Comparison of ENCODE assay signal across 21 cellular contexts in the genomic region with DNA sequence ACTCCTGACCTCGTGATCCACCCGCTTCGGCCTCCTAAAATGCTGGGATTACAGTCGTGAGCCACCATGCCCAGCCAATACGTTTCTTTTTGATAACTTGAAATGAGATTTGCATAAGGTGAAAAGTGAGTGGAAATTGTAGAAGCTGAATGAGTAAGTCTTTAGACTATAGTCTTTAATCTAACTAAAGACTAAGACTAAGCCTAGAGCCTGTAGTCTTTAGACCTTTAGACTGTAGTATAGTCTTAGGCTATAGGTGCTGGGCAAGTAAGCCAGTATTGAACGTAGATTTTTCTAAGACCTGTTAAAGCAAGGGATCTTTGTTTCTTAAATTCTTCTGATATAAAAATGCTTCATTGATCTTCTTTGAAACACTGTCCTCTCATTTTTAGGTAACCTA.
"Had no signal": no experiment of that assay in that cellular context is flagged by ENCODE, and none has a peak within 500 bp of the region (broad histone marks: within the 10 kb centered on the region; RNA-seq: fewer than 3 reads in every experiment).

No MANE protein-coding gene starts in this region.

- ATAC-seq: gastroesophageal sphincter; left lobe of liver; lower lobe of right lung; psoas muscle; right lobe of liver; stimulated activated memory B cell treated with anti-CD40 and anti-IgM and Interleukin-4, amounts not matched to agents 10 μg/mL and 1 μg/mL and 100 μg/mL, for 72 hours had no signal

- H3K4me1 Mint-ChIP-seq: mesothelial cell of epicardium had no signal

- H3K27me3 ChIP-seq: esophagus squamous epithelium, gastroesophageal sphincter, right lobe of liver, stomach, uterus had no signal

- H3K27ac ChIP-seq: esophagus squamous epithelium, gastroesophageal sphincter, lower lobe of right lung, parathyroid adenoma, psoas muscle, right lobe of liver, stomach, uterus had no signal

- H3K4me3 ChIP-seq: esophagus squamous epithelium, gastroesophageal sphincter, lower lobe of right lung, psoas muscle, right lobe of liver, stomach, uterus had no signal

- H3K4me1 ChIP-seq: parathyroid adenoma had no signal

- H3K9me3 ChIP-seq: esophagus squamous epithelium, gastroesophageal sphincter, lower lobe of right lung, psoas muscle, right lobe of liver, stomach, uterus had no signal

- H3K27me3 Mint-ChIP-seq: dendritic cell treated with granulocyte-macrophage colony-stimulating factor and Interleukin-4, amounts not matched to agents 40 ng/mL and 50 ng/mL, for 4 days; memory B cell; stimulated activated memory B cell treated with anti-CD40 and anti-IgM and Interleukin-4, amounts not matched to agents 10 μg/mL and 1 μg/mL and 100 μg/mL, for 72 hours; type B pancreatic cell had no signal

- H3K9ac ChIP-seq: parathyroid adenoma had no signal

- H2AFZ ChIP-seq: parathyroid adenoma had no signal

- H3K4me3 Mint-ChIP-seq: dendritic cell treated with granulocyte-macrophage colony-stimulating factor and Interleukin-4, amounts not matched to agents 40 ng/mL and 50 ng/mL, for 4 days; memory B cell; mesothelial cell of epicardium; nephron; stimulated activated memory B cell treated with anti-CD40 and anti-IgM and Interleukin-4, amounts not matched to agents 10 μg/mL and 1 μg/mL and 100 μg/mL, for 72 hours; type B pancreatic cell had no signal

- H3K9me3 Mint-ChIP-seq: dendritic cell treated with granulocyte-macrophage colony-stimulating factor and Interleukin-4, amounts not matched to agents 40 ng/mL and 50 ng/mL, for 4 days; memory B cell; nephron; stimulated activated memory B cell treated with anti-CD40 and anti-IgM and Interleukin-4, amounts not matched to agents 10 μg/mL and 1 μg/mL and 100 μg/mL, for 72 hours; type B pancreatic cell had no signal

- DNase-seq: esophagus squamous epithelium; foreskin fibroblast; glutamatergic neuron; islet precursor cell; lower lobe of right lung; psoas muscle; retina; right lobe of liver; stimulated activated CD4-positive, alpha-beta T cell treated with anti-CD3 and anti-CD28 coated beads, Interleukin-4, amount 100 ng/mL, for 1 hour; stimulated activated CD8-positive, alpha-beta memory T cell treated with anti-CD3 and anti-CD28 coated beads, Interleukin-4, amount 100 ng/mL, for 48 hours; stomach; uterus had no signal

- H3K36me3 ChIP-seq: esophagus squamous epithelium, gastroesophageal sphincter, lower lobe of right lung, right lobe of liver, stomach, uterus had no signal

- H3K27ac Mint-ChIP-seq: dendritic cell treated with granulocyte-macrophage colony-stimulating factor and Interleukin-4, amounts not matched to agents 40 ng/mL and 50 ng/mL, for 4 days; memory B cell; mesothelial cell of epicardium; nephron; stimulated activated memory B cell treated with anti-CD40 and anti-IgM and Interleukin-4, amounts not matched to agents 10 μg/mL and 1 μg/mL and 100 μg/mL, for 72 hours; type B pancreatic cell had no signal

- H3K36me3 Mint-ChIP-seq: stimulated activated memory B cell treated with anti-CD40 and anti-IgM and Interleukin-4, amounts not matched to agents 10 μg/mL and 1 μg/mL and 100 μg/mL, for 72 hours had no signal
